ENCODE assay signal across 20 cellular contexts in the genomic region with DNA sequence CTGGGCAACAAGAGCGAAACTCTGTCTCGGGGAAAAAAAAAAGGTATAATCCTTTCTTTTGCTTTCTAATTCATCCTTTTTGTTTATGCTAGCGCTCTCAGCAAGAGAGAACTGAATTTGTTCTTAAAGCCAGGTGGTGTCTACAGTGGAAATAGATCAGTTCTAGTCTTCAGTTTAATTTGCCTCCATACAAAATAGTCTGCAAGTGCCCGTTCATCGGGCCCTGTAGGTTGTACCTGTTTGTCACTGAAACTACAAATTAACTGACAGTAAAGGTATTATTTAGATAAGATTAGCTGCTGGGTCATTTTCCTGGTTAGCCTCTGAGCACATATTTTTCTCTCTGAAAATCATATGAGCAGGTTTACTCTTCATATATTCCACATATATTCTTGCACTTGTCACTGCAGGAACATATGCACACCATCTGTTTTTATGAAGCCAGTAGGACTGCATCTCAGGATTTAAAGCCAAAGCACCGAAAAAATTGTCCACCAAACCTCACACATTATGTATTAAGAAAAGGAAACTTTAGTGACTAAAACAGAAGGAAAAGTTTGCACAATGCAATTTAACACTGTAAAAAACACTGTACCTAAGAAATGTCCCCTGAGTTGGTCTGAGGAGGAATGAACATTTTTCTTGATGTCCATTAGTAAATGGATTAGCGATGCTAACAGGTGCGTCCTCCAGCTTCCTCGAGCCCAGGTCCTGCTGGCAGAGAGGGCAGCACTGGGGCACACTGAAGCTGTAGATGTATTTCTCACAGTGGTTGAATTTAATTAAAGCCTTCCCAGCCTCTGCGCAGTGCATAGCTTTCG. TPM values are rescaled to one million over a fixed set of nuclear protein-coding genes. Genes with fewer than 3 reads are reported as not detected.
DNase-seq lines count a peak whose midpoint lies in the region; ATAC-seq and TF ChIP-seq lines count a peak whose summit lies in the region.
"Had no signal": no experiment of that assay in that cellular context is flagged by ENCODE, and none has a peak within 500 bp of the region (broad histone marks: within the 10 kb centered on the region; RNA-seq: fewer than 3 reads in every experiment).

No MANE protein-coding gene starts in this region.

- H3K9me3 Mint-ChIP-seq in mesothelial cell of epicardium = no peaks in the 10 kb centered on the region
- no peaks in the 10 kb centered on the region for H3K9me3 Mint-ChIP-seq in type B pancreatic cell

- H3K27ac ChIP-seq in duodenal mucosa (ENCODE audit: low read depth, low read length) (peak overlapping the region; percentile 36), prostate gland (no peak overlapping the region)
- H3K27ac ChIP-seq: adrenal gland; BLaER1 treated with 17β-estradiol and CSF1 and Interleukin-3, amounts not matched to agents 10 nM and 100 nM; RWPE1; thyroid gland had no signal

- H3K9ac ChIP-seq in duodenal mucosa (ENCODE audit: low read depth in 1 of 2, low read length in 2 of 2) = peak overlapping the region; percentile 69 to 80
- H3K9ac ChIP-seq: BLaER1 treated with 17β-estradiol and CSF1 and Interleukin-3, amounts not matched to agents 10 nM and 100 nM had no signal

- peak overlapping the region; percentile 45 for H3K4me3 Mint-ChIP-seq in mesothelial cell of epicardium
- H3K4me3 Mint-ChIP-seq in type B pancreatic cell = peak overlapping the region; percentile 85

- H3K27me3 ChIP-seq in duodenal mucosa (ENCODE audit: control insufficient read depth in 1 of 2, insufficient read depth in 2 of 2, low read length in 2 of 2) (no peaks in the 10 kb centered on the region), prostate gland (replicated peaks; ENCODE audit: insufficient read depth) (no peaks in the 10 kb centered on the region)
- H3K27me3 ChIP-seq: adrenal gland; BLaER1 treated with 17β-estradiol and CSF1 and Interleukin-3, amounts not matched to agents 10 nM and 100 nM; thyroid gland had no signal

- TF ChIP-seq CTCF in mesothelial cell of epicardium (IDR thresholded peaks at IDR 0.05; ENCODE audit: unreplicated experiment) (no peak), type B pancreatic cell (conservative IDR thresholded peaks at IDR 0.05) (no peak), prostate gland (IDR thresholded peaks at IDR 0.05) (no peak)

- peaks cover 5 to 14% of the 10 kb centered on the region in 2 donors for H3K36me3 ChIP-seq in duodenal mucosa (ENCODE audit: control insufficient read depth in 1 of 2, insufficient read depth in 2 of 2, low read length in 2 of 2)
- H3K36me3 ChIP-seq in prostate gland = no peaks in the 10 kb centered on the region
- H3K36me3 ChIP-seq: adrenal gland, thyroid gland had no signal

- 49% methylated on average over 11 of the region's 11 CpGs for WGBS in prostate gland

- H3K27ac Mint-ChIP-seq in mesothelial cell of epicardium = no peak overlapping the region
- H3K27ac Mint-ChIP-seq in type B pancreatic cell = peak overlapping the region; percentile 85

- H3K4me3 ChIP-seq in duodenal mucosa (ENCODE audit: low read depth in 1 of 2, low read length in 2 of 2) (peak overlapping the region; percentile 69 to 72), prostate gland (peak overlapping the region in 1 of 2 donors; percentile 17)
- H3K4me3 ChIP-seq: adrenal gland; BLaER1 treated with 17β-estradiol and CSF1 and Interleukin-3, amounts not matched to agents 10 nM and 100 nM; thyroid gland had no signal

- peaks cover 3% of the 10 kb centered on the region for H3K27me3 Mint-ChIP-seq in mesothelial cell of epicardium (ENCODE audit: low read depth)
- H3K27me3 Mint-ChIP-seq in type B pancreatic cell = peaks cover under 1% of the 10 kb centered on the region

- H3K4me1 Mint-ChIP-seq in mesothelial cell of epicardium = peaks cover 8% of the 10 kb centered on the region
- peaks cover 11% of the 10 kb centered on the region for H3K4me1 Mint-ChIP-seq in type B pancreatic cell (ENCODE audit: unreplicated experiment)

- DNase-seq in DMS 273 (lab: John Stamatoyannopoulos, UW; ENCODE audit: unreplicated experiment) (peak; percentile 58), DMS 273 treated with DMSO at 0.1 percent for 48 hours (lab: John Stamatoyannopoulos, UW) (no peak), mesothelial cell of epicardium (ENCODE audit: low spot score in 2 of 2, unreplicated experiment in 2 of 2) (no peak), type B pancreatic cell (ENCODE audit: extremely low spot score, unreplicated experiment) (no peak), left cardiac atrium (no peak), prostate gland (ENCODE audit: low spot score) (no peak)
- DNase-seq: activated CD4-positive, CD25-positive, alpha-beta regulatory T cell; adrenal gland; DMS79 treated with DMSO at 0.1 percent for 48 hours; NCI-H1092; nucleus accumbens; thyroid gland had no signal

- H3K36me3 Mint-ChIP-seq in mesothelial cell of epicardium (no peaks in the 10 kb centered on the region), type B pancreatic cell (no peaks in the 10 kb centered on the region)

- no peak for TF ChIP-seq POLR2A in prostate gland (IDR thresholded peaks at IDR 0.05)

- no peaks in the 10 kb centered on the region for H3K9me3 ChIP-seq in duodenal mucosa (ENCODE audit: control insufficient read depth in 1 of 2, low read length in 2 of 2)
- no peaks in the 10 kb centered on the region for H3K9me3 ChIP-seq in prostate gland
- H3K9me3 ChIP-seq: adrenal gland; BLaER1 treated with 17β-estradiol and CSF1 and Interleukin-3, amounts not matched to agents 10 nM and 100 nM; thyroid gland had no signal

- intact Hi-C loops in left cardiac atrium (cut with DNase I) (no loop called here), prostate gland (cut with DNase I) (no loop called here)

- H3K4me1 ChIP-seq in duodenal mucosa (ENCODE audit: control insufficient read depth in 1 of 2, insufficient read depth in 2 of 2, low read length in 2 of 2) (no peaks in the 10 kb centered on the region), prostate gland (replicated peaks) (no peaks in the 10 kb centered on the region)
- H3K4me1 ChIP-seq: adrenal gland, thyroid gland had no signal

- ATAC-seq in HG03378 (IDR thresholded peaks at IDR 0.05; ENCODE audit: unreplicated experiment) = no peak
- no peak for ATAC-seq in left cardiac atrium

RNA-seq across cellular contexts. Expression of a gene that starts 0.4 kb away (rescaled TPM):
- total RNA-seq in mesothelial cell of epicardium (0.25 to 0.29 TPM (median 0.29 TPM) in 3 replicates), type B pancreatic cell (ENCODE audit: low replicate concordance) (0.92 and 2.1 TPM in 2 replicates), left cardiac atrium (not detected), prostate gland (1 to 10 TPM; 1.0 to 2.7 TPM)
- total RNA-seq: A172; adrenal gland; glomerular endothelial cell; mesenteric fat pad; T-helper 1 cell treated with Interleukin-12 subunit alpha and Interleukin-12 subunit beta and Interleukin-4 antibody, amounts not matched to agents 30 ng/mL and 1 ng/mL, for 36 hours; thyroid gland had no signal

RNA-seq across cellular contexts. Expression of a gene that starts 12.0 kb away (rescaled TPM):
- total RNA-seq in mesothelial cell of epicardium = 34.2 to 36.4 TPM (median 34.7 TPM) in 3 replicates
- total RNA-seq in type B pancreatic cell (ENCODE audit: low replicate concordance) = 23.5 and 28.6 TPM in 2 replicates
- 10 to 100 TPM; 23.9 to 31.7 TPM for total RNA-seq in left cardiac atrium
- 10 to 100 TPM; 22.2 to 54.5 TPM for total RNA-seq in prostate gland
